ENCODE assay signal across 23 cellular contexts in the genomic region with DNA sequence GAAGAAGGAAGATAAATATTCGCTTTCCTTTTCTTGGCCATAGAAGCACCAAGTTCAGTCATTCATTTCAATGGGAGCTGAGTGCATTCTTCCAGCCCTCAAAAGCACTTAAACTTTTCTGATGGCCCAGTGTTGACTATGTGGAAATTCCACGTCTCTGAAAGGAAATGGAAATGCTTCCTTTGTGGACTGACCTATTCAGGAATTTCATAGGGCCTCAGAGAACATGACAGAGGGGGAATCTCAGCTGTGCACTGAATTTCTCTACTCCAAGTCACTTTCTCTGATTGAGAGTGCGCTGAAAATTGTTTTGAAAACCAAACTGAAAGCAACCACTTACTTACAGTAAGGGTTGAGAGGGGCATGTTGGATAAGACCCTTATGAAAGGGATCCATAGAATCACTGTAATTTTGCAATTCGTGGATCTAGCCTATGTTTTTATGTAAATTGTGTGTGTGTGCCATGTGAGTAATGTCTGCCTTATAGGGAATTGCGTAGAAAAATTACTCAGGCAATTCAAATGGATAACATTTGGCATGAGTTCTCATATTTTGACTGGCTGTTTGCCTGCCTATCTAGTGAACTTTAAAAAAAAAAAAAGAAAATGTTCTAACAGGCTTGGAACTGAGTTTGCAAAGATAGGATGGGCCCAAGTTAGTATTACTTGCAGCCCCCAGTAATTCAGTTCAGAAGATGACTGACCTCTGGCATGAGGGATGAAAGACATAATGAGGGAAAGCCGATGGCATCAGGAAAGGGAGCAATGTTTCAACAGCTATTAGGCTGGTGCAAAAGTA.
DNase-seq lines count a peak whose midpoint lies in the region; ATAC-seq and TF ChIP-seq lines count a peak whose summit lies in the region.
"Had no signal": no experiment of that assay in that cellular context is flagged by ENCODE, and none has a peak within 500 bp of the region (broad histone marks: within the 10 kb centered on the region; RNA-seq: fewer than 3 reads in every experiment).

No MANE protein-coding gene starts in this region.

- H3K27me3 ChIP-seq in right atrium auricular region: no peaks in the 10 kb centered on the region
- no peaks in the 10 kb centered on the region for H3K27me3 ChIP-seq in fibroblast of lung (ENCODE audit: control insufficient read depth, insufficient read depth, low read length)
- no peaks in the 10 kb centered on the region for H3K27me3 ChIP-seq in lung (ENCODE audit: control insufficient read depth, insufficient read depth)
- H3K27me3 ChIP-seq in tibial nerve: no peaks in the 10 kb centered on the region
- H3K27me3 ChIP-seq: SJCRH30, suprapubic skin had no signal

- H3K4me2 ChIP-seq in fibroblast of lung (ENCODE audit: extremely low read depth, insufficient read depth, low read length): no peak overlapping the region
- H3K4me2 ChIP-seq: A549 had no signal

- peak; percentile 49 for ATAC-seq in Right ventricle myocardium inferior
- ATAC-seq in lung (ENCODE audit: insufficient read depth, low FRiP score): peak; percentile 76
- ATAC-seq in GM19463 (IDR thresholded peaks at IDR 0.05; ENCODE audit: unreplicated experiment): no peak
- ATAC-seq in naive thymus-derived CD8-positive, alpha-beta T cell: no peak
- ATAC-seq: A549; left colon; naive thymus-derived CD4-positive, alpha-beta T cell had no signal

- POLR2A ChIA-PET in naive thymus-derived CD8-positive, alpha-beta T cell (lab: Charles Lee): no interaction called here

- 54 to 72% methylated on average over 6 of the region's 6 CpGs for WGBS in lung, 2 donors
- 28 to 35% methylated on average over 6 of the region's 6 CpGs for WGBS in tibial nerve, 2 donors

- no peak overlapping the region for H3K4me3 ChIP-seq in right atrium auricular region
- H3K4me3 ChIP-seq in fibroblast of lung (replicated peaks in 1 of 4; ENCODE audit: control extremely low read depth in 1 of 4, insufficient read depth in 1 of 4, low read depth in 3 of 4, low read length in 4 of 4): no peak overlapping the region
- no peak overlapping the region for H3K4me3 ChIP-seq in lung
- H3K4me3 ChIP-seq in tibial nerve: no peak overlapping the region
- H3K4me3 ChIP-seq: A549, SJCRH30, suprapubic skin had no signal

- H3K36me3 Mint-ChIP-seq in naive thymus-derived CD8-positive, alpha-beta T cell: no peaks in the 10 kb centered on the region
- H3K36me3 Mint-ChIP-seq: activated naive CD4-positive, alpha-beta T cell treated with anti-CD3 and anti-CD28 coated beads, Interleukin-2, amount 10 ng/mL, durations not matched to agents 7 days and 5 days; CD4-positive, alpha-beta memory T cell had no signal

- intact Hi-C loops in Right ventricle myocardium inferior (cut with DNase I): loop anchor here (10.0 kb wide), 1 partner anchor 49 kb away; no protein-coding TSS in a partner anchor

- TF ChIP-seq CTCF in right atrium auricular region (IDR thresholded peaks at IDR 0.05) (no peak), fibroblast of lung (conservative IDR thresholded peaks at IDR 0.05 in 1 of 2, IDR thresholded peaks at IDR 0.05 in 1 of 2; ENCODE audit: low read depth in 1 of 2, low read length in 2 of 2) (no peak), lung (IDR thresholded peaks at IDR 0.05; ENCODE audit: control extremely low read depth, extremely low read depth) (no peak), tibial nerve (IDR thresholded peaks at IDR 0.05) (no peak)

- H3K27ac Mint-ChIP-seq in naive thymus-derived CD8-positive, alpha-beta T cell: no peak overlapping the region
- H3K27ac Mint-ChIP-seq: activated naive CD4-positive, alpha-beta T cell treated with anti-CD3 and anti-CD28 coated beads, Interleukin-2, amount 10 ng/mL, durations not matched to agents 7 days and 5 days; CD4-positive, alpha-beta memory T cell; naive thymus-derived CD4-positive, alpha-beta T cell; T-helper 2 cell treated with Interferon-gamma antibody and Interleukin-4, amounts not matched to agents 5 μg/mL and 100 μg/mL, for 36 hours had no signal

- no peaks in the 10 kb centered on the region for H3K9me3 ChIP-seq in right atrium auricular region
- no peaks in the 10 kb centered on the region for H3K9me3 ChIP-seq in fibroblast of lung (ENCODE audit: control insufficient read depth, insufficient read depth, low read depth, low read length)
- H3K9me3 ChIP-seq in lung (ENCODE audit: control insufficient read depth in 2 of 2, insufficient read depth in 1 of 2, low read length in 1 of 2): no peaks in the 10 kb centered on the region
- no peaks in the 10 kb centered on the region for H3K9me3 ChIP-seq in tibial nerve
- H3K9me3 ChIP-seq: A549, SJCRH30, suprapubic skin had no signal

- no peaks in the 10 kb centered on the region for H3K4me1 Mint-ChIP-seq in naive thymus-derived CD8-positive, alpha-beta T cell
- H3K4me1 Mint-ChIP-seq: activated naive CD4-positive, alpha-beta T cell treated with anti-CD3 and anti-CD28 coated beads, Interleukin-2, amount 10 ng/mL, durations not matched to agents 7 days and 5 days; naive thymus-derived CD4-positive, alpha-beta T cell had no signal

- H3K4me1 ChIP-seq in right atrium auricular region (peaks cover 0 to 36% of the 10 kb centered on the region in 2 donors), fibroblast of lung (ENCODE audit: control insufficient read depth, extremely low read depth, insufficient read depth, low read length) (no peaks in the 10 kb centered on the region), lung (ENCODE audit: control insufficient read depth in 2 of 2, insufficient read depth in 2 of 2, low read length in 2 of 2) (peaks cover 6 to 21% of the 10 kb centered on the region in 2 donors), tibial nerve (peaks cover 0 to 18% (median 0%) of the 10 kb centered on the region in 4 donors)
- H3K4me1 ChIP-seq: SJCRH30, suprapubic skin had no signal

- no peaks in the 10 kb centered on the region for H3K79me2 ChIP-seq in fibroblast of lung (ENCODE audit: control insufficient read depth, insufficient read depth, low read length)

- no peak overlapping the region for H3K9ac ChIP-seq in fibroblast of lung (ENCODE audit: insufficient read depth, low read length)

- DNase-seq in Right ventricle myocardium inferior (ENCODE audit: missing footprints): no peak
- DNase-seq in right atrium auricular region (ENCODE audit: low spot score): no peak
- peak; percentile 71 to 85 for DNase-seq in fibroblast of lung (ENCODE audit: low read depth in 2 of 2)
- DNase-seq in lung (ENCODE audit: low spot score): peak; percentile 36
- no peak for DNase-seq in AG08395 (ENCODE audit: low spot score)
- DNase-seq in tibial nerve (ENCODE audit: low spot score in 2 of 2): no peak
- no peak for DNase-seq in naive thymus-derived CD8-positive, alpha-beta T cell
- DNase-seq: activated naive CD4-positive, alpha-beta T cell treated with anti-CD3 and anti-CD28 coated beads, Interleukin-2, amount 10 ng/mL, durations not matched to agents 7 days and 5 days; activated T-cell treated with anti-CD3 and anti-CD28 coated beads for 4 hours; CD4-positive, alpha-beta memory T cell; EL; hippocampal formation; left colon; naive thymus-derived CD4-positive, alpha-beta T cell; NCI-H187 treated with DMSO at 0.1 percent for 48 hours; NCI-H510A; retina; SJCRH30; stimulated activated CD4-positive, alpha-beta T cell treated with anti-CD3 and anti-CD28 coated beads, Interleukin-1b, Interleukin-23, amount 100 ng/mL, for 48 hours had no signal

- H3K9me3 Mint-ChIP-seq in naive thymus-derived CD8-positive, alpha-beta T cell: peaks cover 0 to 2% (median 0%) of the 10 kb centered on the region in 9 donors
- H3K9me3 Mint-ChIP-seq: T-helper 2 cell treated with Interferon-gamma antibody and Interleukin-4, amounts not matched to agents 5 μg/mL and 100 μg/mL, for 36 hours had no signal

- no peak for TF ChIP-seq EP300 in tibial nerve (IDR thresholded peaks at IDR 0.05)

- H3K36me3 ChIP-seq in right atrium auricular region (no peaks in the 10 kb centered on the region), fibroblast of lung (ENCODE audit: control insufficient read depth, insufficient read depth, low read length) (no peaks in the 10 kb centered on the region), lung (ENCODE audit: control insufficient read depth in 2 of 2, insufficient read depth in 2 of 2, low read length in 2 of 2) (no peaks in the 10 kb centered on the region), tibial nerve (no peaks in the 10 kb centered on the region)
- H3K36me3 ChIP-seq: SJCRH30, suprapubic skin had no signal

- no peaks in the 10 kb centered on the region for H3K27me3 Mint-ChIP-seq in naive thymus-derived CD8-positive, alpha-beta T cell
- H3K27me3 Mint-ChIP-seq: activated naive CD4-positive, alpha-beta T cell treated with anti-CD3 and anti-CD28 coated beads, Interleukin-2, amount 10 ng/mL, durations not matched to agents 7 days and 5 days; CD4-positive, alpha-beta memory T cell; naive thymus-derived CD4-positive, alpha-beta T cell had no signal

- TF ChIP-seq POLR2A in tibial nerve (IDR thresholded peaks at IDR 0.05): no peak

- H3K4me3 Mint-ChIP-seq in naive thymus-derived CD8-positive, alpha-beta T cell: no peak overlapping the region
- H3K4me3 Mint-ChIP-seq: activated naive CD4-positive, alpha-beta T cell treated with anti-CD3 and anti-CD28 coated beads, Interleukin-2, amount 10 ng/mL, durations not matched to agents 7 days and 5 days; CD4-positive, alpha-beta memory T cell; naive thymus-derived CD4-positive, alpha-beta T cell; T-helper 2 cell treated with Interferon-gamma antibody and Interleukin-4, amounts not matched to agents 5 μg/mL and 100 μg/mL, for 36 hours had no signal

- H2AFZ ChIP-seq in fibroblast of lung (ENCODE audit: low read length): no peak overlapping the region

- H4K20me1 ChIP-seq in fibroblast of lung (ENCODE audit: control insufficient read depth, extremely low read depth, insufficient read depth, low read length): no peaks in the 10 kb centered on the region

- H3K27ac ChIP-seq in right atrium auricular region: no peak overlapping the region
- H3K27ac ChIP-seq in fibroblast of lung (ENCODE audit: insufficient read depth, low read length): no peak overlapping the region
- H3K27ac ChIP-seq in lung (ENCODE audit: low read depth in 1 of 2, low read length in 1 of 2): peak overlapping the region in 1 of 2 donors; percentile 13
- no peak overlapping the region for H3K27ac ChIP-seq in tibial nerve
- H3K27ac ChIP-seq: A549, SJCRH30, suprapubic skin had no signal

Comparison
In these comparisons a context has a peak if more than half of its experiments do, and no peak if none do; other contexts are left out.
1. ATAC-seq: peak in Right ventricle myocardium inferior (single experiment) and lung (single experiment); none in GM19463 (single experiment) and naive thymus-derived CD8-positive, alpha-beta T cell (0 of 2).
2. DNase-seq: peak in fibroblast of lung (2 of 2) and lung (single experiment); none in Right ventricle myocardium inferior (single experiment), right atrium auricular region (single experiment), AG08395 (single experiment), tibial nerve (0 of 2) and naive thymus-derived CD8-positive, alpha-beta T cell (0 of 10).